9 cellular contexts compared by ENCODE assay signal in the genomic region with DNA sequence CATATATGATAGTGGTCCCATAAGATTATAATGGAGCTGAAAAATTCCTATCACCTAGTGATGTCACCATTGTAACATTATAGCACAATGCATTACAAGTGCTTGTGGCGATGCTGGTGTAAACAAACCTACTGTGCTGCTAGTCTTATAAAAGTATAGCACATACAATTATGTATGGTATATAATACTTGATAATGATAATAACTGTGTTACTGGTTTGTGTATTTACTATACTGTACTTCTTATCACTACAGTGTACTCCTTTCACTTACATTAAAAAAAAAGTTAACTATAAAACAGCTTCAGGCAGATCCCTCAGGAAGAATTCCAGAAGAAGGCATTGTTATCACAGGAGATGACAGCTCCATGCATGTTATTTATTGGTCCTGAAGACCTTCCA.
"Had no signal": no experiment of that assay in that cellular context is flagged by ENCODE, and none has a peak within 500 bp of the region (broad histone marks: within the 10 kb centered on the region; RNA-seq: fewer than 3 reads in every experiment).

No MANE protein-coding gene starts in this region.

- FAIRE-seq: HTR-8/SVneo, K562 had no signal

- DNase-seq: GM23248, GOT3, H7, IMR-90, KG1 had no signal

- H3K9ac ChIP-seq: GM23248 had no signal

- H3K4me1 ChIP-seq: HAP-1 had no signal

- ATAC-seq: HCT116, K562 had no signal

- H3K4me3 ChIP-seq: GM23248, HAP-1, K562 had no signal

- H2AFZ ChIP-seq: GM23248 had no signal

- H3K27ac ChIP-seq: GM23248 had no signal
